Comparison of ENCODE assay signal across 18 cellular contexts in the genomic region with DNA sequence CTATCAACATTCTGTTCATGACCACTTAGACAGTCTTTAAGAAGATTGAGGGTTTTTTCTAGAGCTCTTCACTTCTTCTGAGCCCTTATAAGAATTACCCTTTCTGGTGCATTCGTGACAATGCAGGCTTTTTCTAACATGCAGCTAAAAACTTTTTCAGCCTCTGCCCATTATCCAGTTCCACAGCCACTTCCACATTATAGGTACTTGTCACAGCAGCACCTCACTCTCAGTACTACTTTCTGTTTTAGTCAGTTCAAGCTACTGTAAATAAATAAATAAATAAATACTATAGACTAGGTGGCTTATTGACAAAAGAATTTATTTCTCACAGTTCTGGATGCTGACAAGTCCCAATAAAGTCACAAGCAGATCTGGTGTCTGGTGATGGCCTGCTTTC.
DNase-seq lines count a peak whose midpoint lies in the region; ATAC-seq and TF ChIP-seq lines count a peak whose summit lies in the region.
"Had no signal": no experiment of that assay in that cellular context is flagged by ENCODE, and none has a peak within 500 bp of the region (broad histone marks: within the 10 kb centered on the region; RNA-seq: fewer than 3 reads in every experiment).

No MANE protein-coding gene starts in this region.

- no peaks in the 10 kb centered on the region for H3K9me3 ChIP-seq in H9 (ENCODE audit: control insufficient read depth, low read depth, low read length)
- no peaks in the 10 kb centered on the region for H3K9me3 ChIP-seq in CD4-positive, alpha-beta T cell (ENCODE audit: control insufficient read depth, low read length)
- H3K9me3 ChIP-seq: stomach had no signal

- no peak overlapping the region for H3K56ac ChIP-seq in H9 (ENCODE audit: insufficient read length, low read depth, low read length)

- H3K27me3 ChIP-seq in H9 (ENCODE audit: insufficient read depth, low read length): no peaks in the 10 kb centered on the region
- no peaks in the 10 kb centered on the region for H3K27me3 ChIP-seq in CD4-positive, alpha-beta T cell (ENCODE audit: control insufficient read depth, insufficient read depth, low read length)
- H3K27me3 ChIP-seq: stomach had no signal

- H3K23me2 ChIP-seq in H9 (ENCODE audit: insufficient read length, low read depth, low read length, poor library complexity, severe bottlenecking): no peaks in the 10 kb centered on the region

- H3K27ac ChIP-seq in H9 (ENCODE audit: insufficient read length, low read depth, low read length): no peak overlapping the region
- no peak overlapping the region for H3K27ac ChIP-seq in CD4-positive, alpha-beta T cell (ENCODE audit: low read depth, low read length)
- H3K27ac ChIP-seq: PC-9, stomach had no signal

- intact Hi-C loops in CD4-positive, alpha-beta T cell (cut with DNase I, micrococcal nuclease): no loop called here

- no peak for TF ChIP-seq CTCF in H9 (conservative IDR thresholded peaks at IDR 0.05)
- TF ChIP-seq CTCF in CD4-positive, alpha-beta T cell (IDR thresholded peaks at IDR 0.05): no peak

- H4K5ac ChIP-seq in H9 (ENCODE audit: insufficient read length, low read depth, low read length): no peak overlapping the region

- no peaks in the 10 kb centered on the region for H4K20me1 ChIP-seq in H9 (ENCODE audit: control insufficient read depth, insufficient read depth, insufficient read length)

- no peak overlapping the region for H2BK5ac ChIP-seq in H9 (ENCODE audit: insufficient read length, low read length)

- no peak overlapping the region for H4K8ac ChIP-seq in H9 (replicated peaks; ENCODE audit: insufficient read length, low read depth, low read length)

- no peak overlapping the region for H3K23ac ChIP-seq in H9 (ENCODE audit: insufficient read length, low read depth, low read length)

- DNase-seq in middle frontal gyrus (ENCODE audit: extremely low spot score, low spot score) (no peak), H9 (no peak), NCI-H2107 (lab: John Stamatoyannopoulos, UW) (no peak)
- no peak for DNase-seq in CD4-positive, alpha-beta T cell
- DNase-seq: activated CD4-positive, alpha-beta T cell treated with anti-CD3 and anti-CD28 coated beads for 48 hours; DMS79; effector memory CD4-positive, alpha-beta T cell; MV-4-11; NCI-H446; PC-9; retina; stomach had no signal

- no peak overlapping the region for H2BK15ac ChIP-seq in H9 (ENCODE audit: low read depth, low read length)

- H3K79me2 ChIP-seq in H9 (ENCODE audit: insufficient read depth, low read length): no peaks in the 10 kb centered on the region

- H2BK20ac ChIP-seq in H9 (ENCODE audit: low read depth, low read length, poor library complexity, severe bottlenecking): no peak overlapping the region

- ATAC-seq in GM18519 (IDR thresholded peaks at IDR 0.05; ENCODE audit: low FRiP score, unreplicated experiment) (peak; percentile 74), GM21367 (IDR thresholded peaks at IDR 0.05; ENCODE audit: unreplicated experiment) (peak; percentile 86), HG02870 (IDR thresholded peaks at IDR 0.05; ENCODE audit: unreplicated experiment) (peak; percentile 72), HG03439 (IDR thresholded peaks at IDR 0.05; ENCODE audit: unreplicated experiment) (peak; percentile 70)
- no peak for ATAC-seq in CD4-positive, alpha-beta T cell (ENCODE audit: poor library complexity)

- POLR2A ChIA-PET in CD4-positive, alpha-beta T cell (lab: Charles Lee): no interaction called here

- no peak overlapping the region for H3K4me2 ChIP-seq in H9 (ENCODE audit: insufficient read depth, insufficient read length, low read length)
- H3K4me2 ChIP-seq: PC-9 had no signal

- no peak overlapping the region for H4K91ac ChIP-seq in H9 (ENCODE audit: insufficient read length, low read depth, low read length)

- H3K4me1 Mint-ChIP-seq in H9: peaks cover 9 to 23% of the 10 kb centered on the region in 2 experiments
- H3K4me1 Mint-ChIP-seq in CD4-positive, alpha-beta T cell (ENCODE audit: low read depth): no peaks in the 10 kb centered on the region
- H3K4me1 Mint-ChIP-seq: brain had no signal

- H3K27me3 Mint-ChIP-seq in H9 (ENCODE audit: low read depth): no peaks in the 10 kb centered on the region
- H3K27me3 Mint-ChIP-seq in CD4-positive, alpha-beta T cell: no peaks in the 10 kb centered on the region
- H3K27me3 Mint-ChIP-seq: brain had no signal

- no peak overlapping the region for H3K9ac ChIP-seq in H9 (ENCODE audit: extremely low read depth, insufficient read length, low read length)

- WGBS in H9 (ENCODE audit: extremely low coverage, insufficient read length, low lambda C conversion rate): no CpG with 5 or more reads among the region's 1 CpG

- no peaks in the 10 kb centered on the region for H3K79me1 ChIP-seq in H9 (ENCODE audit: insufficient read depth, low read depth, low read length, poor library complexity, severe bottlenecking)

- no peak overlapping the region for H3T11ph ChIP-seq in H9 (ENCODE audit: low read length)

- no peak overlapping the region for H3K27ac Mint-ChIP-seq in H9
- H3K27ac Mint-ChIP-seq in CD4-positive, alpha-beta T cell: no peak overlapping the region
- H3K27ac Mint-ChIP-seq: activated T-helper 1 cell treated with anti-CD3 and anti-CD28 coated beads, Interleukin-12 subunit alpha, Interleukin-12 subunit beta, Interleukin-2, Interleukin-4 antibody, amounts not matched to agents 30 ng/mL and 10 ng/mL and 1 ng/mL, durations not matched to agents 14 hours and 24 hours and 36 hours; brain had no signal

- no peaks in the 10 kb centered on the region; the same call in none of the 2 replicates for H3K4me1 ChIP-seq in H9 (ENCODE audit: insufficient read depth, low read length)
- H3K4me1 ChIP-seq: stomach had no signal

- no peak overlapping the region for H2BK120ac ChIP-seq in H9 (ENCODE audit: low read depth, low read length, poor library complexity, severe bottlenecking)

- CTCF ChIA-PET in CD4-positive, alpha-beta T cell (lab: Charles Lee): no interaction called here

- no peaks in the 10 kb centered on the region; a peak in 1 of 5 replicates for H3K9me3 Mint-ChIP-seq in H9
- H3K9me3 Mint-ChIP-seq in CD4-positive, alpha-beta T cell: no peaks in the 10 kb centered on the region
- H3K9me3 Mint-ChIP-seq: activated T-helper 1 cell treated with anti-CD3 and anti-CD28 coated beads, Interleukin-12 subunit alpha, Interleukin-12 subunit beta, Interleukin-2, Interleukin-4 antibody, amounts not matched to agents 30 ng/mL and 10 ng/mL and 1 ng/mL, durations not matched to agents 14 hours and 24 hours and 36 hours had no signal

- no peak overlapping the region for H2AK5ac ChIP-seq in H9 (ENCODE audit: insufficient read length, low read length)

- no peak overlapping the region for H2AFZ ChIP-seq in H9 (ENCODE audit: low read length)
- H2AFZ ChIP-seq: PC-9 had no signal

- no peaks in the 10 kb centered on the region; a peak in 1 of 7 replicates for H3K36me3 Mint-ChIP-seq in H9 (ENCODE audit: insufficient read depth in 1 of 3, low read depth in 3 of 3)
- no peaks in the 10 kb centered on the region for H3K36me3 Mint-ChIP-seq in CD4-positive, alpha-beta T cell (ENCODE audit: low read depth)
- H3K36me3 Mint-ChIP-seq: brain had no signal

- H3K4ac ChIP-seq in H9 (ENCODE audit: low read depth, low read length): no peak overlapping the region

- no peak overlapping the region for H3K4me3 Mint-ChIP-seq in H9
- no peak overlapping the region for H3K4me3 Mint-ChIP-seq in CD4-positive, alpha-beta T cell
- H3K4me3 Mint-ChIP-seq: activated T-helper 1 cell treated with anti-CD3 and anti-CD28 coated beads, Interleukin-12 subunit alpha, Interleukin-12 subunit beta, Interleukin-2, Interleukin-4 antibody, amounts not matched to agents 30 ng/mL and 10 ng/mL and 1 ng/mL, durations not matched to agents 14 hours and 24 hours and 36 hours; brain had no signal

- H2BK12ac ChIP-seq in H9 (ENCODE audit: insufficient read length, low read depth, low read length): no peak overlapping the region

- H3K18ac ChIP-seq in H9 (ENCODE audit: insufficient read length, low read depth, low read length): no peak overlapping the region

- no peak overlapping the region for H3K14ac ChIP-seq in H9 (ENCODE audit: insufficient read depth, low read length)
